1 cellular context compared by ENCODE assay signal in the genomic region with DNA sequence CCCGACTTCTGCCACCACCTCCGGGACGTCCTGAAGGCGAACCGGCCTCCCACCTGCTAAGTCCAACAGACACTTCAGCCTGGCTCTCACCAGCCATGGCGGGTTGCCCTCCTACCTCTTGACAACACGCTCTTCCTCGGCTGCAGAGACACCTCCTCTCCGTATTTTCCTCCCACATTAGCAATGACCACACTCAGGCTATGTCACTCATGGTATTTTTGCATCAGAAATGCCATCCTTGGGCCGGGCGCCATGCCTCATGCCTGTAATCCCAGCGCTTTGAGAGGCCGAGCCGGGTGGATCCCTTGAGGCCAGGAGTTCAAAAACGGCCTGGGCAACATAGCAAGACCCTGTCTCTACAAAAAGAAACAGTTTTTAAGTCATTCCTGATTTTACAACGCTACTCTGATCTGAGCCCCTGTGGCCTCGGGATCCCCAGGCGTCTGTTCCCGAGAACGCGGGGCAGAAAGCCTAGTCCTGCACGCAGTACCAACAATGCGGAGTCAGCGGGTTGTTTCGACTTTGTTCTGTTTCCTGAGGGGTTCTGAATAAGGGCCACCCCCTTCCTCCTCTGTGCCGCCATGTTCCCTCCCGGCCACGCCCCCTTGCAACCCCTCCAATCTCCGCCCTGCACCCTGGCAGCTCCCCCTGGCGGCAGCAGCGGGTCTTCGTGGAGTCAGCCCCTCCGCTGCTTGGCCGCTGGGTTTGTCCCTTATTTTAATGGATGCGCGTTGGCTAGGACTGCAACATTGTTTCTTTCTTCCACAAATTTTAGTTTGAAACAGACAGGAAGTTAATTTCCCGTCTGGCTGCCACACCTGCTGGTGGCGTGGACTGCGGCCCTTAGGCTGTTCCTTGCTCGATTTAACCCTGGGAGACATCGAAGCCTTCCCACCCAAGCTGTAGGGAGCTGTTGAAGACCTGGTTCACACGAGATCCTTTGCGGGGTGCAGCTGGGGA.
A peak's percentile ranks its signal among the peaks of the same experiment; 100 is the strongest.
TF ChIP-seq lines count a peak whose summit lies in the region.

No MANE protein-coding gene starts in this region.

TF ChIP-seq in HepG2, 621 proteins besides CTCF, POLR2A, EP300 and RAD21 (continued from another document and continues in another):
- TF ChIP-seq, protein P1, sequence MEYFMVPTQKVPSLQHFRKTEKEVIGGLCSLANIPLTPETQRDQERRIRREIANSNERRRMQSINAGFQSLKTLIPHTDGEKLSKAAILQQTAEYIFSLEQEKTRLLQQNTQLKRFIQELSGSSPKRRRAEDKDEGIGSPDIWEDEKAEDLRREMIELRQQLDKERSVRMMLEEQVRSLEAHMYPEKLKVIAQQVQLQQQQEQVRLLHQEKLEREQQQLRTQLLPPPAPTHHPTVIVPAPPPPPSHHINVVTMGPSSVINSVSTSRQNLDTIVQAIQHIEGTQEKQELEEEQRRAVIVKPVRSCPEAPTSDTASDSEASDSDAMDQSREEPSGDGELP (IDR thresholded peaks at IDR 0.05; ENCODE audit: borderline replicate concordance, low read depth) = no peak
- TF ChIP-seq ZNF747 (CRISPR knock-in tag; IDR thresholded peaks at IDR 0.05; ENCODE audit: borderline replicate concordance) (peak; percentile 80; the same call in 1 of the 2 replicates), TRAFD1 (CRISPR knock-in tag; IDR thresholded peaks at IDR 0.05; ENCODE audit: borderline replicate concordance) (0 out of 2 replicates have a peak, but pooled peaks have one; percentile 74), TARDBP (CRISPR knock-in tag; IDR thresholded peaks at IDR 0.05) (peak; percentile 74), IRF2 (CRISPR knock-in tag; IDR thresholded peaks at IDR 0.05) (peak; percentile 75; the same call in 1 of the 2 replicates), TMF1 (CRISPR knock-in tag; IDR thresholded peaks at IDR 0.05; ENCODE audit: low read depth) (0 out of 2 replicates have a peak, but pooled peaks have one; percentile 78), RCOR2 (CRISPR knock-in tag; IDR thresholded peaks at IDR 0.05) (peak; percentile 64; the same call in 1 of the 2 replicates), ZNF781 (CRISPR knock-in tag; IDR thresholded peaks at IDR 0.05; ENCODE audit: borderline replicate concordance, not compliant biosample characterization) (peak; percentile 34), FOXK1 (CRISPR knock-in tag; IDR thresholded peaks at IDR 0.05; ENCODE audit: borderline replicate concordance, low read depth) (0 out of 2 replicates have a peak, but pooled peaks have one; percentile 52), ZNF383 (CRISPR knock-in tag; IDR thresholded peaks at IDR 0.05; ENCODE audit: borderline replicate concordance) (no peak), ELF4 (CRISPR knock-in tag; IDR thresholded peaks at IDR 0.05; ENCODE audit: borderline replicate concordance) (peak; percentile 68; the same call in 1 of the 2 replicates), ZNF598 (CRISPR knock-in tag; IDR thresholded peaks at IDR 0.05; ENCODE audit: borderline replicate concordance) (peak; percentile 37; the same call in 1 of the 2 replicates), KDM1A (CRISPR knock-in tag; IDR thresholded peaks at IDR 0.05) (no peak), ZNF24 (IDR thresholded peaks at IDR 0.05) (no peak), RORA (CRISPR knock-in tag; IDR thresholded peaks at IDR 0.05) (no peak), BORCS8-MEF2B (CRISPR knock-in tag; IDR thresholded peaks at IDR 0.05) (no peak; the same call in none of the 2 replicates), ZNF484 (CRISPR knock-in tag; IDR thresholded peaks at IDR 0.05; ENCODE audit: borderline replicate concordance, low read depth) (no peak), HNF4A (CRISPR knock-in tag; IDR thresholded peaks at IDR 0.05) (peak; percentile 23; the same call in 1 of the 2 replicates), U2AF1 (optimal IDR thresholded peaks at IDR 0.05; ENCODE audit: low read depth, low read length) (peak; percentile 81), ZSCAN31 (CRISPR knock-in tag; IDR thresholded peaks at IDR 0.05; ENCODE audit: low read depth) (peak; percentile 71; the same call in 1 of the 2 replicates), ZSCAN22 (CRISPR knock-in tag; IDR thresholded peaks at IDR 0.05) (no peak), GABPA (IDR thresholded peaks at IDR 0.05; ENCODE audit: low read depth, low read length) (no peak), GABPA (CRISPR knock-in tag; IDR thresholded peaks at IDR 0.05; ENCODE audit: low read depth) (peak; percentile 44)
- TF ChIP-seq, protein P2, sequence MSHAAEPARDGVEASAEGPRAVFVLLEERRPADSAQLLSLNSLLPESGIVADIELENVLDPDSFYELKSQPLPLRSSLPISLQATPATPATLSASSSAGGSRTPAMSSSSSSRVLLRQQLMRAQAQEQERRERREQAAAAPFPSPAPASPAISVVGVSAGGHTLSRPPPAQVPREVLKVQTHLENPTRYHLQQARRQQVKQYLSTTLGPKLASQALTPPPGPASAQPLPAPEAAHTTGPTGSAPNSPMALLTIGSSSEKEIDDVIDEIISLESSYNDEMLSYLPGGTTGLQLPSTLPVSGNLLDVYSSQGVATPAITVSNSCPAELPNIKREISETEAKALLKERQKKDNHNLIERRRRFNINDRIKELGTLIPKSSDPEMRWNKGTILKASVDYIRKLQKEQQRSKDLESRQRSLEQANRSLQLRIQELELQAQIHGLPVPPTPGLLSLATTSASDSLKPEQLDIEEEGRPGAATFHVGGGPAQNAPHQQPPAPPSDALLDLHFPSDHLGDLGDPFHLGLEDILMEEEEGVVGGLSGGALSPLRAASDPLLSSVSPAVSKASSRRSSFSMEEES (CRISPR knock-in tag; IDR thresholded peaks at IDR 0.05) = 0 out of 2 replicates have a peak, but pooled peaks have one; percentile 46
- TF ChIP-seq, protein P3, sequence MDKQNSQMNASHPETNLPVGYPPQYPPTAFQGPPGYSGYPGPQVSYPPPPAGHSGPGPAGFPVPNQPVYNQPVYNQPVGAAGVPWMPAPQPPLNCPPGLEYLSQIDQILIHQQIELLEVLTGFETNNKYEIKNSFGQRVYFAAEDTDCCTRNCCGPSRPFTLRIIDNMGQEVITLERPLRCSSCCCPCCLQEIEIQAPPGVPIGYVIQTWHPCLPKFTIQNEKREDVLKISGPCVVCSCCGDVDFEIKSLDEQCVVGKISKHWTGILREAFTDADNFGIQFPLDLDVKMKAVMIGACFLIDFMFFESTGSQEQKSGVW (CRISPR knock-in tag; IDR thresholded peaks at IDR 0.05; ENCODE audit: borderline replicate concordance) = no peak
- TF ChIP-seq, protein P4, sequence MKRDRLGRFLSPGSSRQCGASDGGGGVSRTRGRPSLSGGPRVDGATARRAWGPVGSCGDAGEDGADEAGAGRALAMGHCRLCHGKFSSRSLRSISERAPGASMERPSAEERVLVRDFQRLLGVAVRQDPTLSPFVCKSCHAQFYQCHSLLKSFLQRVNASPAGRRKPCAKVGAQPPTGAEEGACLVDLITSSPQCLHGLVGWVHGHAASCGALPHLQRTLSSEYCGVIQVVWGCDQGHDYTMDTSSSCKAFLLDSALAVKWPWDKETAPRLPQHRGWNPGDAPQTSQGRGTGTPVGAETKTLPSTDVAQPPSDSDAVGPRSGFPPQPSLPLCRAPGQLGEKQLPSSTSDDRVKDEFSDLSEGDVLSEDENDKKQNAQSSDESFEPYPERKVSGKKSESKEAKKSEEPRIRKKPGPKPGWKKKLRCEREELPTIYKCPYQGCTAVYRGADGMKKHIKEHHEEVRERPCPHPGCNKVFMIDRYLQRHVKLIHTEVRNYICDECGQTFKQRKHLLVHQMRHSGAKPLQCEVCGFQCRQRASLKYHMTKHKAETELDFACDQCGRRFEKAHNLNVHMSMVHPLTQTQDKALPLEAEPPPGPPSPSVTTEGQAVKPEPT (CRISPR knock-in tag; IDR thresholded peaks at IDR 0.05; ENCODE audit: low read depth) = peak; percentile 51; the same call in 1 of the 2 replicates
- TF ChIP-seq, protein P5, sequence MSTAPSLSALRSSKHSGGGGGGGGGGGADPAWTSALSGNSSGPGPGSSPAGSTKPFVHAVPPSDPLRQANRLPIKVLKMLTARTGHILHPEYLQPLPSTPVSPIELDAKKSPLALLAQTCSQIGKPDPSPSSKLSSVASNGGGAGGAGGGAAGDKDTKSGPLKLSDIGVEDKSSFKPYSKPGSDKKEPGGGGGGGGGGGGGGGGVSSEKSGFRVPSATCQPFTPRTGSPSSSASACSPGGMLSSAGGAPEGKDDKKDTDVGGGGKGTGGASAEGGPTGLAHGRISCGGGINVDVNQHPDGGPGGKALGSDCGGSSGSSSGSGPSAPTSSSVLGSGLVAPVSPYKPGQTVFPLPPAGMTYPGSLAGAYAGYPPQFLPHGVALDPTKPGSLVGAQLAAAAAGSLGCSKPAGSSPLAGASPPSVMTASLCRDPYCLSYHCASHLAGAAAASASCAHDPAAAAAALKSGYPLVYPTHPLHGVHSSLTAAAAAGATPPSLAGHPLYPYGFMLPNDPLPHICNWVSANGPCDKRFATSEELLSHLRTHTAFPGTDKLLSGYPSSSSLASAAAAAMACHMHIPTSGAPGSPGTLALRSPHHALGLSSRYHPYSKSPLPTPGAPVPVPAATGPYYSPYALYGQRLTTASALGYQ (CRISPR knock-in tag; IDR thresholded peaks at IDR 0.05) = no peak
- TF ChIP-seq, protein P6, sequence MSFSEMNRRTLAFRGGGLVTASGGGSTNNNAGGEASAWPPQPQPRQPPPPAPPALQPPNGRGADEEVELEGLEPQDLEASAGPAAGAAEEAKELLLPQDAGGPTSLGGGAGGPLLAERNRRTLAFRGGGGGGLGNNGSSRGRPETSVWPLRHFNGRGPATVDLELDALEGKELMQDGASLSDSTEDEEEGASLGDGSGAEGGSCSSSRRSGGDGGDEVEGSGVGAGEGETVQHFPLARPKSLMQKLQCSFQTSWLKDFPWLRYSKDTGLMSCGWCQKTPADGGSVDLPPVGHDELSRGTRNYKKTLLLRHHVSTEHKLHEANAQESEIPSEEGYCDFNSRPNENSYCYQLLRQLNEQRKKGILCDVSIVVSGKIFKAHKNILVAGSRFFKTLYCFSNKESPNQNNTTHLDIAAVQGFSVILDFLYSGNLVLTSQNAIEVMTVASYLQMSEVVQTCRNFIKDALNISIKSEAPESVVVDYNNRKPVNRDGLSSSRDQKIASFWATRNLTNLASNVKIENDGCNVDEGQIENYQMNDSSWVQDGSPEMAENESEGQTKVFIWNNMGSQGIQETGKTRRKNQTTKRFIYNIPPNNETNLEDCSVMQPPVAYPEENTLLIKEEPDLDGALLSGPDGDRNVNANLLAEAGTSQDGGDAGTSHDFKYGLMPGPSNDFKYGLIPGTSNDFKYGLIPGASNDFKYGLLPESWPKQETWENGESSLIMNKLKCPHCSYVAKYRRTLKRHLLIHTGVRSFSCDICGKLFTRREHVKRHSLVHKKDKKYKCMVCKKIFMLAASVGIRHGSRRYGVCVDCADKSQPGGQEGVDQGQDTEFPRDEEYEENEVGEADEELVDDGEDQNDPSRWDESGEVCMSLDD (CRISPR knock-in tag; IDR thresholded peaks at IDR 0.05; ENCODE audit: borderline replicate concordance) = no peak
- TF ChIP-seq, protein P7, sequence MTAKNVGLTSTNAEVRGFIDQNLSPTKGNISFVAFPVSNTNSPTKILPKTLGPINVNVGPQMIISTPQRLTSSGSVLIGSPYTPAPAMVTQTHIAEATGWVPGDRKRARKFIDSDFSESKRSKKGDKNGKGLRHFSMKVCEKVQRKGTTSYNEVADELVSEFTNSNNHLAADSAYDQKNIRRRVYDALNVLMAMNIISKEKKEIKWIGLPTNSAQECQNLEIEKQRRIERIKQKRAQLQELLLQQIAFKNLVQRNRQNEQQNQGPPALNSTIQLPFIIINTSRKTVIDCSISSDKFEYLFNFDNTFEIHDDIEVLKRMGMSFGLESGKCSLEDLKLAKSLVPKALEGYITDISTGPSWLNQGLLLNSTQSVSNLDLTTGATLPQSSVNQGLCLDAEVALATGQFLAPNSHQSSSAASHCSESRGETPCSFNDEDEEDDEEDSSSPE (CRISPR knock-in tag; IDR thresholded peaks at IDR 0.05) = peak; percentile 59; the same call in 1 of the 2 replicates
- TF ChIP-seq, protein P8, sequence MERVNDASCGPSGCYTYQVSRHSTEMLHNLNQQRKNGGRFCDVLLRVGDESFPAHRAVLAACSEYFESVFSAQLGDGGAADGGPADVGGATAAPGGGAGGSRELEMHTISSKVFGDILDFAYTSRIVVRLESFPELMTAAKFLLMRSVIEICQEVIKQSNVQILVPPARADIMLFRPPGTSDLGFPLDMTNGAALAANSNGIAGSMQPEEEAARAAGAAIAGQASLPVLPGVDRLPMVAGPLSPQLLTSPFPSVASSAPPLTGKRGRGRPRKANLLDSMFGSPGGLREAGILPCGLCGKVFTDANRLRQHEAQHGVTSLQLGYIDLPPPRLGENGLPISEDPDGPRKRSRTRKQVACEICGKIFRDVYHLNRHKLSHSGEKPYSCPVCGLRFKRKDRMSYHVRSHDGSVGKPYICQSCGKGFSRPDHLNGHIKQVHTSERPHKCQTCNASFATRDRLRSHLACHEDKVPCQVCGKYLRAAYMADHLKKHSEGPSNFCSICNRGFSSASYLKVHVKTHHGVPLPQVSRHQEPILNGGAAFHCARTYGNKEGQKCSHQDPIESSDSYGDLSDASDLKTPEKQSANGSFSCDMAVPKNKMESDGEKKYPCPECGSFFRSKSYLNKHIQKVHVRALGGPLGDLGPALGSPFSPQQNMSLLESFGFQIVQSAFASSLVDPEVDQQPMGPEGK (CRISPR knock-in tag; IDR thresholded peaks at IDR 0.05) = peak; percentile 85
- TF ChIP-seq, protein P9, sequence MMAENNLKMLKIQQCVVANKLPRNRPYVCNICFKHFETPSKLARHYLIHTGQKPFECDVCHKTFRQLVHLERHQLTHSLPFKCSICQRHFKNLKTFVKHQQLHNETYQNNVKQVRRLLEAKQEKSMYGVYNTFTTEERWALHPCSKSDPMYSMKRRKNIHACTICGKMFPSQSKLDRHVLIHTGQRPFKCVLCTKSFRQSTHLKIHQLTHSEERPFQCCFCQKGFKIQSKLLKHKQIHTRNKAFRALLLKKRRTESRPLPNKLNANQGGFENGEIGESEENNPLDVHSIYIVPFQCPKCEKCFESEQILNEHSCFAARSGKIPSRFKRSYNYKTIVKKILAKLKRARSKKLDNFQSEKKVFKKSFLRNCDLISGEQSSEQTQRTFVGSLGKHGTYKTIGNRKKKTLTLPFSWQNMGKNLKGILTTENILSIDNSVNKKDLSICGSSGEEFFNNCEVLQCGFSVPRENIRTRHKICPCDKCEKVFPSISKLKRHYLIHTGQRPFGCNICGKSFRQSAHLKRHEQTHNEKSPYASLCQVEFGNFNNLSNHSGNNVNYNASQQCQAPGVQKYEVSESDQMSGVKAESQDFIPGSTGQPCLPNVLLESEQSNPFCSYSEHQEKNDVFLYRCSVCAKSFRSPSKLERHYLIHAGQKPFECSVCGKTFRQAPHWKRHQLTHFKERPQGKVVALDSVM (CRISPR knock-in tag; IDR thresholded peaks at IDR 0.05) = peak; percentile 62; the same call in 1 of the 2 replicates
